ENCODE assay signal across 20 cellular contexts in the genomic region with DNA sequence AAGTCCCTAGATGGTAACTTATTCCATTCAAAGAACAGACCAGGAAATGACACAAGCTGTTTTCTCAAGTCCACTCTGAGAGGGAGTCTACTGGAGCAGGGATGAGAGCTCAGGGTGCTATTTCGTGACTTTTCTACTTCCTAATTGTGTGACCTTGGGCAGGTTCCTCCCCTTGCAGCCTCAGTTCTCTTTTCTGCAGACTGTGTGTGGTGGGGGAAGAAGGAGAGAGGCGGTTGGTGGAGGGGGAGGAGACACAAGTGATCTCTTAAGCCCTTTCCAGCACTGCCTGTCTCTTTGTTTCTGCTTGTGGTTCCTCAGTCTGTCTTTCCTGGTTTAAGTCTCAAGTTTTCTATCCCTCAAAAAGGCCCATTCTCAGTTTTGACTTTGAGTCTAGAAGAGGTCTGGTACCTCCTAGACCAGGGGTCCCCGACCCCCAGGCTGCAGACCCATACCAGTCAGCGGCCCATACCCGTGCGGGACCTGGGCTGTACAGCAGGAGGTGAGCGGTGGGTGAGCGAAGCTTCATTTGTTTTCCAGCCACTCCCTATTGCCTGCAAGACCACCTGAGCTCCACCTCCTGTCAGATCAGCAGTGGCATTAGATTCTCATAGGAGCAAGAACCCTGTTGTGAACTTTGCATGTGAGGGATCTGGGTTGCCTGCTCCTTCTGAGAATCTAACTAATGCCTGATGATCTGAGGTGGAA. TPM values are rescaled to one million over a fixed set of nuclear protein-coding genes. Genes with fewer than 3 reads are reported as not detected.
DNase-seq lines count a peak whose midpoint lies in the region; TF ChIP-seq lines count a peak whose summit lies in the region.
"Had no signal": no experiment of that assay in that cellular context is flagged by ENCODE, and none has a peak within 500 bp of the region (broad histone marks: within the 10 kb centered on the region; RNA-seq: fewer than 3 reads in every experiment).

No MANE protein-coding gene starts in this region.

- TF ChIP-seq CTCF in vagina (IDR thresholded peaks at IDR 0.05) (no peak), glutamatergic neuron (IDR thresholded peaks at IDR 0.05; ENCODE audit: partially characterized antibody, unreplicated experiment) (no peak)

- no peak overlapping the region for H3K4me3 ChIP-seq in vagina
- H3K4me3 ChIP-seq: K562, mucosa of descending colon had no signal

- H3K27me3 Mint-ChIP-seq in glutamatergic neuron (ENCODE audit: unreplicated experiment): peaks cover 4% of the 10 kb centered on the region
- H3K27me3 Mint-ChIP-seq in activated naive CD8-positive, alpha-beta T cell treated with anti-CD3 and anti-CD28 coated beads for 36 hours: no peaks in the 10 kb centered on the region

- no peak overlapping the region for H3K27ac ChIP-seq in vagina

- peaks cover 4% of the 10 kb centered on the region for H3K4me1 Mint-ChIP-seq in glutamatergic neuron (ENCODE audit: low read depth, unreplicated experiment)
- H3K4me1 Mint-ChIP-seq in activated naive CD8-positive, alpha-beta T cell treated with anti-CD3 and anti-CD28 coated beads for 36 hours: peaks cover 9% of the 10 kb centered on the region

- H3K4me1 ChIP-seq in vagina: no peaks in the 10 kb centered on the region

- H3K36me3 ChIP-seq in vagina: no peaks in the 10 kb centered on the region

- no peak overlapping the region for H3K27ac Mint-ChIP-seq in glutamatergic neuron (ENCODE audit: unreplicated experiment)
- H3K27ac Mint-ChIP-seq in activated naive CD8-positive, alpha-beta T cell treated with anti-CD3 and anti-CD28 coated beads for 36 hours: no peak overlapping the region

- intact Hi-C loops in vagina (cut with DNase I): no loop called here

- peaks cover 2% of the 10 kb centered on the region for H3K9me3 Mint-ChIP-seq in glutamatergic neuron (ENCODE audit: unreplicated experiment)
- no peaks in the 10 kb centered on the region for H3K9me3 Mint-ChIP-seq in activated naive CD8-positive, alpha-beta T cell treated with anti-CD3 and anti-CD28 coated beads for 36 hours

- no peak for TF ChIP-seq POLR2A in vagina (IDR thresholded peaks at IDR 0.05)

- peak; percentile 35 for DNase-seq in activated CD8-positive, alpha-beta memory T cell treated with anti-CD3 and anti-CD28 coated beads for 24 hours
- DNase-seq in activated CD8-positive, alpha-beta memory T cell treated with anti-CD3 and anti-CD28 coated beads, Interleukin-2, amount 50 U/mL, for 4 hours: no peak
- DNase-seq in SIG-M5 (lab: John Stamatoyannopoulos, UW): peak; percentile 77
- peak; percentile 15 for DNase-seq in medulla oblongata (ENCODE audit: extremely low spot score)
- DNase-seq in vagina (ENCODE audit: extremely low spot score in 2 of 2): peak; percentile 52 to 60
- DNase-seq in glutamatergic neuron: no peak
- DNase-seq in 8988T: no peak
- no peak for DNase-seq in activated naive CD8-positive, alpha-beta T cell treated with anti-CD3 and anti-CD28 coated beads for 36 hours
- DNase-seq: activated CD4-positive, alpha-beta T cell treated with anti-CD3 and anti-CD28 coated beads for 48 hours; erythroblast; HCEC 1CT; kidney; mucosa of descending colon; NCI-H510A treated with DMSO at 0.1 percent for 48 hours had no signal

- H3K9me3 ChIP-seq in vagina: no peaks in the 10 kb centered on the region
- H3K9me3 ChIP-seq: mucosa of descending colon had no signal

- no peaks in the 10 kb centered on the region for H3K36me3 Mint-ChIP-seq in glutamatergic neuron (ENCODE audit: unreplicated experiment)
- H3K36me3 Mint-ChIP-seq in activated naive CD8-positive, alpha-beta T cell treated with anti-CD3 and anti-CD28 coated beads for 36 hours: peaks cover 2% of the 10 kb centered on the region

- H3K27me3 ChIP-seq in vagina: no peaks in the 10 kb centered on the region

- H3K4me3 Mint-ChIP-seq in glutamatergic neuron (ENCODE audit: unreplicated experiment): no peak overlapping the region
- H3K4me3 Mint-ChIP-seq in activated naive CD8-positive, alpha-beta T cell treated with anti-CD3 and anti-CD28 coated beads for 36 hours: no peak overlapping the region

RNA-seq across cellular contexts. Expression of gene FGF6, which starts 10.7 kb away (rescaled TPM):
- total RNA-seq in vagina (not detected), glutamatergic neuron (ENCODE audit: unreplicated experiment) (not detected)
- total RNA-seq in activated naive CD8-positive, alpha-beta T cell treated with anti-CD3 and anti-CD28 coated beads for 36 hours: not detected
- total RNA-seq: A172; cerebellum; K562; kidney; mucosa of descending colon; posterior vena cava; T-helper 1 cell treated with Interleukin-12 subunit alpha and Interleukin-12 subunit beta and Interleukin-4 antibody, amounts not matched to agents 30 ng/mL and 1 ng/mL, for 36 hours; temporal lobe had no signal

RNA-seq across cellular contexts. Expression of gene FGF23, which starts 55.4 kb away (rescaled TPM):
- not detected for total RNA-seq in vagina
- total RNA-seq in glutamatergic neuron (ENCODE audit: unreplicated experiment): not detected
- total RNA-seq in activated naive CD8-positive, alpha-beta T cell treated with anti-CD3 and anti-CD28 coated beads for 36 hours: not detected
- total RNA-seq: A172; cerebellum; K562; kidney; mucosa of descending colon; posterior vena cava; T-helper 1 cell treated with Interleukin-12 subunit alpha and Interleukin-12 subunit beta and Interleukin-4 antibody, amounts not matched to agents 30 ng/mL and 1 ng/mL, for 36 hours; temporal lobe had no signal

Comparison
In these comparisons a context has a peak if more than half of its experiments do, and no peak if none do; other contexts are left out.
1. DNase-seq: peak in activated CD8-positive, alpha-beta memory T cell treated with anti-CD3 and anti-CD28 coated beads for 24 hours (single experiment), SIG-M5 (single experiment), medulla oblongata (single experiment) and vagina (2 of 2); none in activated CD8-positive, alpha-beta memory T cell treated with anti-CD3 and anti-CD28 coated beads, Interleukin-2, amount 50 U/mL, for 4 hours (single experiment), glutamatergic neuron (single experiment), 8988T (single experiment) and activated naive CD8-positive, alpha-beta T cell treated with anti-CD3 and anti-CD28 coated beads for 36 hours (single experiment).